ENCODE assay signal across 8 cellular contexts in the genomic region with DNA sequence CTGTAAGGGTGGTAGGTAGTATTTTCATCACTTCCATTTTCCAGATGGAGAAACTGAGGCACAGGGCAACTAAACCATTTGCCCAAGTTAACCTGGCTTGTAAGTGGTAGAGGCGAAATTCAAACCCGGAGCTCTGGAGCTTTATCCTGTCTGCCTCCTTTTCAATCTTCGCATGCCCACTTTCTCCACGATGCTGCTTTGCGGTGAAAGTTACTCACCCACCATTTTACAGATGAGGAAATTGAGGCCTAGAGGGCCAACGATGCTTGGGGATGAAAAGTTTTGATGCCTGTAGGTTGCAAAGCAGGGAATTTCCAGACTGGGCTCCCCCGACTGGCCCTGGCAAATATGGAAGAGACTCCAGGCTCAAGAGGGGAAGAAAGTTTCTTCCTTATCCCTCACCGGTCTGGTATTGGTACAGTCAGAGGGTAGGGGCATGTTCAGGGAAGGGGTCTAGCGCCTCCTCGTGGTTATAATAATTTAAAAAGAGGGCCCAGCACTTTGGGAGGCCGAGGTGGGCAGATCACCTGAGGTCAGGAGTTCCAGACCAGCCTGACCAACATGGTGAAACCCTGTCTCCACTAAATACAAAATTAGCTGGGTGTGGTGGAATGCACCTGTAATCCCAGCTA. TPM values are rescaled to one million over a fixed set of nuclear protein-coding genes. Genes with fewer than 3 reads are reported as not detected.
A peak's percentile ranks its signal among the peaks of the same experiment; 100 is the strongest.
DNase-seq lines count a peak whose midpoint lies in the region; ATAC-seq, FAIRE-seq and TF ChIP-seq lines count a peak whose summit lies in the region.

No MANE protein-coding gene starts in this region.

- no peak overlapping the region for H3K4me3 ChIP-seq in A549
- no peak overlapping the region for H3K4me3 ChIP-seq in GM12864 (ENCODE audit: low read depth, low read length)

- no peaks in the 10 kb centered on the region for H3K9me3 ChIP-seq in A549

- POLR2A ChIA-PET in A549 (lab: Yijun Ruan, JAX), result no interaction called here

- TF ChIP-seq RAD21 in A549 (conservative IDR thresholded peaks at IDR 0.05 in 1 of 2, IDR thresholded peaks at IDR 0.05 in 1 of 2), result peak; percentile 24 to 45; a peak in 1 of 5 replicates

- TF ChIP-seq CTCF in A549 (IDR thresholded peaks at IDR 0.05), result peak; percentile 26; the same call in 1 of the 3 replicates
- peak; percentile 50 for TF ChIP-seq CTCF in GM12864 (IDR thresholded peaks at IDR 0.05; ENCODE audit: low read depth, low read length, missing control alignments)
- TF ChIP-seq CTCF in foreskin keratinocyte (conservative IDR thresholded peaks at IDR 0.05), result peak; percentile 61

- ATAC-seq in A549, result no peak
- peak; percentile 61 for ATAC-seq in SK-N-SH treated with all-trans-retinoic acid at 6 μM for 48 hours
- no peak for ATAC-seq in foreskin keratinocyte
- ATAC-seq in activated CD4-positive, CD25-positive, alpha-beta regulatory T cell treated with anti-CD3 and anti-CD28 coated beads, Interleukin-2, amount 50 U/mL, for 24 hours, result no peak

- peak in 1 of 2 experiments; percentile 46 for DNase-seq in A549 (ENCODE audit: low read depth in 1 of 2, low spot score in 1 of 2)
- no peak for DNase-seq in GM12864 (ENCODE audit: low read depth)
- DNase-seq in foreskin keratinocyte, result no peak
- DNase-seq in NCI-H2081 treated with DMSO at 0.1 percent for 48 hours (lab: John Stamatoyannopoulos, UW), result no peak
- DNase-seq in kidney glomerular epithelial cell (lab: John Stamatoyannopoulos, UW), result no peak
- no peak for DNase-seq in activated gamma-delta T cell (lab: John Stamatoyannopoulos, UW)

- TF ChIP-seq POLR2A in A549 (IDR thresholded peaks at IDR 0.05; ENCODE audit: low read length), result no peak

- H3K27me3 ChIP-seq in foreskin keratinocyte, result no peaks in the 10 kb centered on the region

- H3K4me2 ChIP-seq in A549, result no peak overlapping the region

- CTCF ChIA-PET in A549 (lab: Yijun Ruan, JAX), result interaction anchor here (0.6 to 4.8 kb wide), 12 partner anchors 10 to 311 kb away, joined by 3 to 20 read pairs (median 4); partner anchors contain the start of gene GPR108

- FAIRE-seq in A549 (lab: Jason Lieb, UNC), result no peak

- H3K4me1 ChIP-seq in A549 (peaks cover 22% of the 10 kb centered on the region), foreskin keratinocyte (peaks cover 4% of the 10 kb centered on the region)

- WGBS in A549 (ENCODE audit: missing lambda C conversion rate), result 55% methylated on average over 11 of the region's 11 CpGs

- no peak for TF ChIP-seq EP300 in A549 (IDR thresholded peaks at IDR 0.05)

- H3K27ac ChIP-seq in A549 (no peak overlapping the region), foreskin keratinocyte (no peak overlapping the region)

TF ChIP-seq in A549, 52 proteins besides CTCF, POLR2A, EP300 and RAD21 (continues in another document):
- TF ChIP-seq HDAC2 (IDR thresholded peaks at IDR 0.05) (peak; percentile 57; the same call in 1 of the 2 replicates), MYC (IDR thresholded peaks at IDR 0.05; ENCODE audit: borderline replicate concordance, low read length) (no peak), MAFK (IDR thresholded peaks at IDR 0.05; ENCODE audit: partially characterized antibody) (no peak), KDM1A (IDR thresholded peaks at IDR 0.05; ENCODE audit: low read depth) (0 out of 2 replicates have a peak, but pooled peaks have one; percentile 69), CBX8 (IDR thresholded peaks at IDR 0.05) (no peak), ZSCAN20 (CRISPR knock-in tag; IDR thresholded peaks at IDR 0.05) (no peak)
- TF ChIP-seq, protein P1, sequence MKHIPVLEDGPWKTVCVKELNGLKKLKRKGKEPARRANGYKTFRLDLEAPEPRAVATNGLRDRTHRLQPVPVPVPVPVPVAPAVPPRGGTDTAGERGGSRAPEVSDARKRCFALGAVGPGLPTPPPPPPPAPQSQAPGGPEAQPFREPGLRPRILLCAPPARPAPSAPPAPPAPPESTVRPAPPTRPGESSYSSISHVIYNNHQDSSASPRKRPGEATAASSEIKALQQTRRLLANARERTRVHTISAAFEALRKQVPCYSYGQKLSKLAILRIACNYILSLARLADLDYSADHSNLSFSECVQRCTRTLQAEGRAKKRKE (CRISPR knock-in tag; IDR thresholded peaks at IDR 0.05; ENCODE audit: low read depth), result no peak
- TF ChIP-seq, protein P2, sequence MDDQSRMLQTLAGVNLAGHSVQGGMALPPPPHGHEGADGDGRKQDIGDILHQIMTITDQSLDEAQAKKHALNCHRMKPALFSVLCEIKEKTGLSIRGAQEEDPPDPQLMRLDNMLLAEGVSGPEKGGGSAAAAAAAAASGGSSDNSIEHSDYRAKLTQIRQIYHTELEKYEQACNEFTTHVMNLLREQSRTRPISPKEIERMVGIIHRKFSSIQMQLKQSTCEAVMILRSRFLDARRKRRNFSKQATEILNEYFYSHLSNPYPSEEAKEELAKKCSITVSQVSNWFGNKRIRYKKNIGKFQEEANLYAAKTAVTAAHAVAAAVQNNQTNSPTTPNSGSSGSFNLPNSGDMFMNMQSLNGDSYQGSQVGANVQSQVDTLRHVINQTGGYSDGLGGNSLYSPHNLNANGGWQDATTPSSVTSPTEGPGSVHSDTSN (IDR thresholded peaks at IDR 0.05), result no peak

TF ChIP-seq in SK-N-SH treated with all-trans-retinoic acid at 6 μM for 48 hours, 23 proteins besides CTCF, POLR2A, EP300 and RAD21:
- TF ChIP-seq CSDC2 (CRISPR knock-in tag; IDR thresholded peaks at IDR 0.05), result no peak
- TF ChIP-seq ZC3H10 (CRISPR knock-in tag; IDR thresholded peaks at IDR 0.05), result no peak
- TF ChIP-seq ESRRG (CRISPR knock-in tag; IDR thresholded peaks at IDR 0.05), result no peak
- no peak for TF ChIP-seq TOX (CRISPR knock-in tag; IDR thresholded peaks at IDR 0.05; ENCODE audit: borderline replicate concordance)

RNA-seq across cellular contexts. Expression of gene SH2D3A, which starts 1.9 kb away (rescaled TPM):
- polyA plus RNA-seq in A549 (2011; rRNA removed), result 6.5 and 6.7 TPM in 2 replicates
- 12.1 and 15.6 TPM in 2 replicates for polyA plus RNA-seq in A549 (2012; cell fraction: cytosol; rRNA removed)
- polyA plus RNA-seq in A549 (2012; cell fraction: nucleus; rRNA removed), result 31.6 and 41.7 TPM in 2 replicates
- 9.3 to 11.4 TPM (median 10.0 TPM) in 3 replicates for polyA plus RNA-seq in A549 (2017; fragmentation: RNase III; extraction: RNeasy Plus Mini Kit Qiagen cat#74134 plus additional on column Dnase treatment)
- polyA minus RNA-seq in A549 (2011; rRNA and poly(A)+ RNA removed), result 7.8 and 8.7 TPM in 2 replicates
- 49.3 and 57.8 TPM in 2 replicates for total RNA-seq in foreskin keratinocyte
- polyA plus RNA-seq in foreskin keratinocyte, result 54.1 and 56.0 TPM in 2 replicates

RNA-seq across cellular contexts. Expression of gene VAV1, which starts 3.4 kb away (rescaled TPM):
- polyA plus RNA-seq in A549 (2011; rRNA removed) (5.6 and 6.7 TPM in 2 replicates), A549 (2017; fragmentation: RNase III; extraction: RNeasy Plus Mini Kit Qiagen cat#74134 plus additional on column Dnase treatment) (7.5 to 9.5 TPM (median 8.5 TPM) in 3 replicates), foreskin keratinocyte (0.09 and 0.15 TPM in 2 replicates)
- 4.7 and 5.4 TPM in 2 replicates for polyA plus RNA-seq in A549 (2012; cell fraction: cytosol; rRNA removed)
- 4.2 and 5.6 TPM in 2 replicates for polyA plus RNA-seq in A549 (2012; cell fraction: nucleus; rRNA removed)
- polyA minus RNA-seq in A549 (2011; rRNA and poly(A)+ RNA removed), result 9.2 and 10.9 TPM in 2 replicates
- 0.14 and 0.34 TPM in 2 replicates for total RNA-seq in foreskin keratinocyte

RNA-seq across cellular contexts. Expression of gene TRIP10, which starts 29.6 kb away (rescaled TPM):
- polyA plus RNA-seq in A549 (2011; rRNA removed) (30.7 and 39.2 TPM in 2 replicates), A549 (2017; fragmentation: RNase III; extraction: RNeasy Plus Mini Kit Qiagen cat#74134 plus additional on column Dnase treatment) (52.8 to 61.0 TPM (median 60.9 TPM) in 3 replicates), foreskin keratinocyte (69.1 and 80.5 TPM in 2 replicates)
- polyA plus RNA-seq in A549 (2012; cell fraction: cytosol; rRNA removed), result 50.2 and 50.3 TPM in 2 replicates
- polyA plus RNA-seq in A549 (2012; cell fraction: nucleus; rRNA removed), result 84.6 and 89.9 TPM in 2 replicates
- polyA minus RNA-seq in A549 (2011; rRNA and poly(A)+ RNA removed), result 22.6 and 24.5 TPM in 2 replicates
- 53.9 and 69.8 TPM in 2 replicates for total RNA-seq in foreskin keratinocyte

RNA-seq across cellular contexts. Expression of gene GPR108, which starts 31.7 kb away (rescaled TPM):
- polyA plus RNA-seq in A549 (2011; rRNA removed), result 50.2 and 69.4 TPM in 2 replicates
- 41.9 and 44.2 TPM in 2 replicates for polyA plus RNA-seq in A549 (2012; cell fraction: cytosol; rRNA removed)
- polyA plus RNA-seq in A549 (2012; cell fraction: nucleus; rRNA removed), result 87.5 and 87.8 TPM in 2 replicates
- polyA plus RNA-seq in A549 (2017; fragmentation: RNase III; extraction: RNeasy Plus Mini Kit Qiagen cat#74134 plus additional on column Dnase treatment), result 35.4 to 42.1 TPM (median 36.4 TPM) in 3 replicates
- polyA minus RNA-seq in A549 (2011; rRNA and poly(A)+ RNA removed), result 66.1 and 88.8 TPM in 2 replicates
- total RNA-seq in foreskin keratinocyte, result 52.3 and 61.7 TPM in 2 replicates
- polyA plus RNA-seq in foreskin keratinocyte, result 59.8 and 74.0 TPM in 2 replicates

RNA-seq across cellular contexts. Expression of gene C3, which starts 48.7 kb away (rescaled TPM):
- 45.4 and 93.9 TPM in 2 replicates for polyA plus RNA-seq in A549 (2011; rRNA removed)
- polyA plus RNA-seq in A549 (2012; cell fraction: cytosol; rRNA removed), result 12.9 and 13.5 TPM in 2 replicates
- 38.8 and 39.7 TPM in 2 replicates for polyA plus RNA-seq in A549 (2012; cell fraction: nucleus; rRNA removed)
- 70.9 to 87.8 TPM (median 81.1 TPM) in 3 replicates for polyA plus RNA-seq in A549 (2017; fragmentation: RNase III; extraction: RNeasy Plus Mini Kit Qiagen cat#74134 plus additional on column Dnase treatment)
- polyA minus RNA-seq in A549 (2011; rRNA and poly(A)+ RNA removed), result 132 and 172 TPM in 2 replicates
- 3.4 and 4.8 TPM in 2 replicates for total RNA-seq in foreskin keratinocyte
- 4.6 and 5.2 TPM in 2 replicates for polyA plus RNA-seq in foreskin keratinocyte
